ENCODE assay signal across 9 cellular contexts in genomic region chr11:62445314-62445740, GRCh38. TPM values are rescaled to one million over a fixed set of nuclear protein-coding genes. Genes with fewer than 3 reads are reported as not detected.
DNase-seq lines count a peak whose midpoint lies in the region; ATAC-seq and TF ChIP-seq lines count a peak whose summit lies in the region.
"Had no signal": no experiment of that assay in that cellular context is flagged by ENCODE, and none has a peak within 500 bp of the region (broad histone marks: within the 10 kb centered on the region; RNA-seq: fewer than 3 reads in every experiment).

No MANE protein-coding gene starts in this region.

- H3K27ac Mint-ChIP-seq in neural progenitor cell = peak overlapping the region; percentile 14
- H3K27ac Mint-ChIP-seq: activated T-helper 2 cell treated with anti-CD3 and anti-CD28 coated beads, Interferon-gamma antibody, Interleukin-2, Interleukin-4, amounts not matched to agents 10 μg/mL and 5 μg/mL and 100 μg/mL, durations not matched to agents 14 hours and 24 hours and 36 hours had no signal

- no peaks in the 10 kb centered on the region for H3K9me3 Mint-ChIP-seq in neural progenitor cell
- H3K9me3 Mint-ChIP-seq: activated T-helper 2 cell treated with anti-CD3 and anti-CD28 coated beads, Interferon-gamma antibody, Interleukin-2, Interleukin-4, amounts not matched to agents 10 μg/mL and 5 μg/mL and 100 μg/mL, durations not matched to agents 14 hours and 24 hours and 36 hours had no signal

- DNase-seq in AG04450 (ENCODE audit: low read depth, low spot score) = peak; percentile 56
- DNase-seq in PC-3 = peak; percentile 82
- no peak for DNase-seq in esophagus squamous epithelium (lab: John Stamatoyannopoulos, UW)
- DNase-seq in neural progenitor cell (ENCODE audit: low spot score) = no peak
- DNase-seq in activated CD4-positive, alpha-beta T cell treated with anti-CD3 and anti-CD28 coated beads for 1 hour = no peak
- no peak for DNase-seq in mesenteric fat pad (ENCODE audit: low spot score)
- DNase-seq in T1000 (lab: John Stamatoyannopoulos, UW) = no peak
- no peak for DNase-seq in activated gamma-delta T cell treated with Interleukin-2 at 50 U/mL for 16 hours

- H3K36me3 ChIP-seq in PC-3 (ENCODE audit: low read depth, low read length) (no peaks in the 10 kb centered on the region), esophagus squamous epithelium (no peaks in the 10 kb centered on the region), neural progenitor cell (no peaks in the 10 kb centered on the region)

- H3K27ac ChIP-seq in AG04450 (ENCODE audit: low read depth, low read length) = peak overlapping the region; percentile 70
- peak overlapping the region; percentile 46 for H3K27ac ChIP-seq in PC-3 (ENCODE audit: low read length)
- peak overlapping the region; percentile 59 to 96 (median 86) for H3K27ac ChIP-seq in esophagus squamous epithelium
- H3K27ac ChIP-seq in neural progenitor cell = no peak overlapping the region

- no peak overlapping the region for H3K9ac ChIP-seq in PC-3 (ENCODE audit: low read length)
- no peak overlapping the region for H3K9ac ChIP-seq in neural progenitor cell

- H3K9me2 ChIP-seq in PC-3 (replicated peaks; ENCODE audit: low read length) = no peaks in the 10 kb centered on the region

- H3K4me1 ChIP-seq in PC-3 (ENCODE audit: insufficient read depth, low read length) (peaks cover 34% of the 10 kb centered on the region), esophagus squamous epithelium (peaks cover 23 to 47% (median 38%) of the 10 kb centered on the region in 3 donors), neural progenitor cell (no peaks in the 10 kb centered on the region)

- POLR2A ChIA-PET in AG04450 (lab: Yijun Ruan, JAX) = interaction anchor here (0.5 to 1.9 kb wide), 8 partner anchors 9 to 396 kb away, joined by 3 to 5 read pairs (median 3); partner anchors contain the start of genes AHNAK, EEF1G and SCGB1A1
- POLR2A ChIA-PET in PC-3 (lab: Charles Lee; ENCODE audit: unreplicated experiment) = interaction anchor here (0.5 to 0.7 kb wide), 2 partner anchors 100 to 448 kb away, joined by 4 read pairs; no protein-coding TSS in a partner anchor

- H3K4me2 ChIP-seq in PC-3 (ENCODE audit: low read length) = peak overlapping the region; percentile 56
- H3K4me2 ChIP-seq in neural progenitor cell = no peak overlapping the region

- TF ChIP-seq POLR2A in esophagus squamous epithelium (IDR thresholded peaks at IDR 0.05) = no peak

- peak; percentile 60 for ATAC-seq in PC-3

- peak overlapping the region; percentile 35; the same call in 1 of the 2 replicates for H2AFZ ChIP-seq in PC-3 (ENCODE audit: low read length)
- H2AFZ ChIP-seq in neural progenitor cell (replicated peaks) = no peak overlapping the region

- H3K9me3 ChIP-seq in AG04450 (ENCODE audit: control insufficient read depth, insufficient read depth, low read length) (no peaks in the 10 kb centered on the region), PC-3 (ENCODE audit: low read length) (no peaks in the 10 kb centered on the region), esophagus squamous epithelium (no peaks in the 10 kb centered on the region), neural progenitor cell (ENCODE audit: low read depth) (no peaks in the 10 kb centered on the region)

- WGBS in esophagus squamous epithelium, 2 donors = 40 to 41% methylated on average over 5 of the region's 5 CpGs

- H3F3A ChIP-seq in PC-3 (ENCODE audit: low read length, unreplicated experiment) (no peaks in the 10 kb centered on the region), neural progenitor cell (ENCODE audit: low read depth) (no peaks in the 10 kb centered on the region)

- H3K27me3 ChIP-seq in AG04450 (ENCODE audit: control insufficient read depth, insufficient read depth, low read length) (no peaks in the 10 kb centered on the region), PC-3 (ENCODE audit: low read length) (no peaks in the 10 kb centered on the region), esophagus squamous epithelium (no peaks in the 10 kb centered on the region), neural progenitor cell (no peaks in the 10 kb centered on the region)

- H3K79me2 ChIP-seq in PC-3 (ENCODE audit: low read length) (no peaks in the 10 kb centered on the region), neural progenitor cell (ENCODE audit: low read depth) (no peaks in the 10 kb centered on the region)

- intact Hi-C loops in PC-3 (cut with micrococcal nuclease) (loop anchor here (2.0 kb wide), 1 partner anchor 19 kb away; no protein-coding TSS in a partner anchor), esophagus squamous epithelium (cut with DNase I) (no loop called here)

- H3K4me3 ChIP-seq in AG04450 (ENCODE audit: low read depth, low read length) (no peak overlapping the region), PC-3 (ENCODE audit: low read length) (no peak overlapping the region), esophagus squamous epithelium (peak overlapping the region in 1 of 4 donors; percentile 42), neural progenitor cell (no peak overlapping the region)

- TF ChIP-seq CTCF in AG04450 (IDR thresholded peaks at IDR 0.05; ENCODE audit: low read depth, low read length) (no peak), PC-3 (conservative IDR thresholded peaks at IDR 0.05; ENCODE audit: low read depth, low read length) (no peak), esophagus squamous epithelium (IDR thresholded peaks at IDR 0.05) (no peak), neural progenitor cell (IDR thresholded peaks at IDR 0.05) (no peak)

- peaks cover 11% of the 10 kb centered on the region for H3K4me1 Mint-ChIP-seq in neural progenitor cell

- CTCF ChIA-PET in AG04450 (lab: Charles Lee) = interaction anchor here (0.6 to 3.2 kb wide), 7 partner anchors 11 to 114 kb away, joined by 3 to 24 read pairs (median 4); no protein-coding TSS in a partner anchor
- CTCF ChIA-PET in PC-3 (lab: Charles Lee) = interaction anchor here (0.6 to 1.8 kb wide), 3 partner anchors 34 to 98 kb away, joined by 3 to 7 read pairs (median 5); no protein-coding TSS in a partner anchor

- H4K20me1 ChIP-seq in PC-3 (ENCODE audit: low read length) (no peaks in the 10 kb centered on the region), neural progenitor cell (ENCODE audit: low read depth) (no peaks in the 10 kb centered on the region)

- BruUV-seq in PC-3 (replicated peaks; lab: Mats Ljungman, UMichigan) = no TSS peak

- peaks cover 4% of the 10 kb centered on the region for H3K27me3 Mint-ChIP-seq in neural progenitor cell (ENCODE audit: insufficient read depth, low read depth)

- H3K36me3 Mint-ChIP-seq in neural progenitor cell = no peaks in the 10 kb centered on the region

- no peak overlapping the region for H3K4me3 Mint-ChIP-seq in neural progenitor cell

RNA-seq across cellular contexts. Expression of gene SCGB1A1, which starts 26.5 kb away (rescaled TPM):
- polyA plus RNA-seq in AG04450 (2011; rRNA removed) = not detected in 2 replicates
- not detected in 2 replicates for polyA minus RNA-seq in AG04450 (2011; rRNA and poly(A)+ RNA removed)
- not detected in 2 replicates for total RNA-seq in PC-3 (2014; rRNA removed)
- 1 to 10 TPM in 2 of 4 donors, not detected in 2; 5.9 to 6.6 TPM for total RNA-seq in esophagus squamous epithelium
- not detected in 2 replicates for total RNA-seq in neural progenitor cell (ENCODE audit: low replicate concordance)
- not detected for total RNA-seq in mesenteric fat pad
- total RNA-seq: activated T-helper 2 cell treated with anti-CD3 and anti-CD28 coated beads, Interferon-gamma antibody, Interleukin-2, Interleukin-4, amounts not matched to agents 10 μg/mL and 5 μg/mL and 100 μg/mL, durations not matched to agents 14 hours and 24 hours and 36 hours had no signal

Comparison
In these comparisons a context has a peak if more than half of its experiments do, and no peak if none do; other contexts are left out.
1. DNase-seq: peak in AG04450 (single experiment) and PC-3 (single experiment); none in esophagus squamous epithelium (single experiment), neural progenitor cell (single experiment), activated CD4-positive, alpha-beta T cell treated with anti-CD3 and anti-CD28 coated beads for 1 hour (single experiment), mesenteric fat pad (single experiment), T1000 (single experiment) and activated gamma-delta T cell treated with Interleukin-2 at 50 U/mL for 16 hours (single experiment).